In the genomic region with DNA sequence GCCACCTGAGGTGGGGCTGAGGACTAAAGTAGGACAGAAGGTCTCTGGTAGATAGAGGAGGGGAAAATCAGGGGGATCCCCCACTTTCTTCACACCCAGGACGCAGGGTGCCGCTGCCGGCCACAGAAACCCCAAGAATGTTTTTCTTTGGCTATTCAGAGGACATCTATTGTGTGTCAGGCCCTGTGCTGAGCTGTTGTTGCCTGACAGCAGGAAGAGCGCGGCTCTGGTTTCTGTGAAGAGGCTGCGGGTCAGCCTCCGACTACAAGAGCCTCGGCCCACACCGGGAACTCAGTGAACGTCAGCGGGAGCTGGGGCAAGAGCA, we compare ENCODE assay signal across 1 cellular context.
TF ChIP-seq lines count a peak whose summit lies in the region.

No MANE protein-coding gene starts in this region.

TF ChIP-seq in GM12878, 131 proteins besides CTCF, POLR2A, EP300 and RAD21 (continued from another document and continues in another):
- TF ChIP-seq E2F8 (IDR thresholded peaks at IDR 0.05; ENCODE audit: low read depth, partially characterized antibody) (no peak), POLR2AphosphoS5 (IDR thresholded peaks at IDR 0.05; ENCODE audit: low read length) (no peak; the same call in 1 of the 2 replicates), SMAD5 (IDR thresholded peaks at IDR 0.05; ENCODE audit: low read depth) (no peak; the same call in 1 of the 2 replicates), E4F1 (IDR thresholded peaks at IDR 0.05; ENCODE audit: borderline replicate concordance, partially characterized antibody) (no peak), POU2F2 (IDR thresholded peaks at IDR 0.05; ENCODE audit: borderline replicate concordance, low read depth, low read length) (no peak), CBX3 (IDR thresholded peaks at IDR 0.05; ENCODE audit: borderline replicate concordance, low read depth) (no peak), TCF7 (IDR thresholded peaks at IDR 0.05; ENCODE audit: borderline replicate concordance) (no peak), SUPT20H (IDR thresholded peaks at IDR 0.05; ENCODE audit: borderline replicate concordance, control insufficient read depth, low read depth, low read length) (no peak), EED (IDR thresholded peaks at IDR 0.05; ENCODE audit: low read depth) (no peak; the same call in none of the 2 replicates), HDGF (IDR thresholded peaks at IDR 0.05) (peak; percentile 10; the same call in 1 of the 2 replicates), CREB1 (IDR thresholded peaks at IDR 0.05; ENCODE audit: low read depth) (no peak), ATF7 (IDR thresholded peaks at IDR 0.05; ENCODE audit: low read depth) (peak; percentile 60), TCF12 (IDR thresholded peaks at IDR 0.05; ENCODE audit: low read depth, low read length) (peak; percentile 15; the same call in 1 of the 2 replicates), ZNF207 (IDR thresholded peaks at IDR 0.05; ENCODE audit: borderline replicate concordance) (0 out of 2 replicates have a peak, but pooled peaks have one; percentile 66), NFXL1 (IDR thresholded peaks at IDR 0.05; ENCODE audit: borderline replicate concordance) (no peak), BMI1 (IDR thresholded peaks at IDR 0.05; ENCODE audit: borderline replicate concordance) (no peak), LARP7 (IDR thresholded peaks at IDR 0.05) (no peak), MTA3 (IDR thresholded peaks at IDR 0.05; ENCODE audit: borderline replicate concordance, low read length) (no peak; the same call in 1 of the 2 replicates), CHD1 (IDR thresholded peaks at IDR 0.05; ENCODE audit: low read depth, low read length) (no peak), BCL3 (IDR thresholded peaks at IDR 0.05; ENCODE audit: borderline replicate concordance, insufficient read depth, low read depth, low read length, poor library complexity, severe bottlenecking) (peak; percentile 97), ASH2L (IDR thresholded peaks at IDR 0.05; ENCODE audit: borderline replicate concordance, low read depth) (peak; percentile 88; the same call in 1 of the 2 replicates), EZH2 (IDR thresholded peaks at IDR 0.05; ENCODE audit: borderline replicate concordance, control insufficient read depth, low read depth, low read length) (no peak), KDM1A (IDR thresholded peaks at IDR 0.05; ENCODE audit: borderline replicate concordance) (no peak), MAX (IDR thresholded peaks at IDR 0.05; ENCODE audit: low read depth, low read length) (no peak; the same call in 1 of the 2 replicates), ZNF622 (IDR thresholded peaks at IDR 0.05) (no peak), RBBP5 (conservative IDR thresholded peaks at IDR 0.05) (no peak), USF2 (IDR thresholded peaks at IDR 0.05; ENCODE audit: borderline replicate concordance, low read depth, low read length) (no peak), SRF (IDR thresholded peaks at IDR 0.05; ENCODE audit: low read depth in 2 of 2, low read length in 2 of 2) (no peak), BRCA1 (IDR thresholded peaks at IDR 0.05; ENCODE audit: low read depth, low read length) (no peak), PBX3 (IDR thresholded peaks at IDR 0.05; ENCODE audit: insufficient replicate concordance, low read depth, low read length) (no peak), ZBED1 (IDR thresholded peaks at IDR 0.05; ENCODE audit: borderline replicate concordance) (no peak), IRF5 (IDR thresholded peaks at IDR 0.05; ENCODE audit: borderline replicate concordance) (no peak), CREM (IDR thresholded peaks at IDR 0.05; ENCODE audit: low read depth) (peak; percentile 21; the same call in 1 of the 2 replicates), MTA2 (IDR thresholded peaks at IDR 0.05; ENCODE audit: low read depth) (peak; percentile 85)
- TF ChIP-seq, protein P1, sequence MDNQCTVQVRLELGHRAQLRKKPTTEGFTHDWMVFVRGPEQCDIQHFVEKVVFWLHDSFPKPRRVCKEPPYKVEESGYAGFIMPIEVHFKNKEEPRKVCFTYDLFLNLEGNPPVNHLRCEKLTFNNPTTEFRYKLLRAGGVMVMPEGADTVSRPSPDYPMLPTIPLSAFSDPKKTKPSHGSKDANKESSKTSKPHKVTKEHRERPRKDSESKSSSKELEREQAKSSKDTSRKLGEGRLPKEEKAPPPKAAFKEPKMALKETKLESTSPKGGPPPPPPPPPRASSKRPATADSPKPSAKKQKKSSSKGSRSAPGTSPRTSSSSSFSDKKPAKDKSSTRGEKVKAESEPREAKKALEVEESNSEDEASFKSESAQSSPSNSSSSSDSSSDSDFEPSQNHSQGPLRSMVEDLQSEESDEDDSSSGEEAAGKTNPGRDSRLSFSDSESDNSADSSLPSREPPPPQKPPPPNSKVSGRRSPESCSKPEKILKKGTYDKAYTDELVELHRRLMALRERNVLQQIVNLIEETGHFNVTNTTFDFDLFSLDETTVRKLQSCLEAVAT (IDR thresholded peaks at IDR 0.05), result peak; percentile 87
- TF ChIP-seq, protein P2, sequence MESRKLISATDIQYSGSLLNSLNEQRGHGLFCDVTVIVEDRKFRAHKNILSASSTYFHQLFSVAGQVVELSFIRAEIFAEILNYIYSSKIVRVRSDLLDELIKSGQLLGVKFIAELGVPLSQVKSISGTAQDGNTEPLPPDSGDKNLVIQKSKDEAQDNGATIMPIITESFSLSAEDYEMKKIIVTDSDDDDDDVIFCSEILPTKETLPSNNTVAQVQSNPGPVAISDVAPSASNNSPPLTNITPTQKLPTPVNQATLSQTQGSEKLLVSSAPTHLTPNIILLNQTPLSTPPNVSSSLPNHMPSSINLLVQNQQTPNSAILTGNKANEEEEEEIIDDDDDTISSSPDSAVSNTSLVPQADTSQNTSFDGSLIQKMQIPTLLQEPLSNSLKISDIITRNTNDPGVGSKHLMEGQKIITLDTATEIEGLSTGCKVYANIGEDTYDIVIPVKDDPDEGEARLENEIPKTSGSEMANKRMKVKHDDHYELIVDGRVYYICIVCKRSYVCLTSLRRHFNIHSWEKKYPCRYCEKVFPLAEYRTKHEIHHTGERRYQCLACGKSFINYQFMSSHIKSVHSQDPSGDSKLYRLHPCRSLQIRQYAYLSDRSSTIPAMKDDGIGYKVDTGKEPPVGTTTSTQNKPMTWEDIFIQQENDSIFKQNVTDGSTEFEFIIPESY (IDR thresholded peaks at IDR 0.05), result no peak
- TF ChIP-seq, protein P3, sequence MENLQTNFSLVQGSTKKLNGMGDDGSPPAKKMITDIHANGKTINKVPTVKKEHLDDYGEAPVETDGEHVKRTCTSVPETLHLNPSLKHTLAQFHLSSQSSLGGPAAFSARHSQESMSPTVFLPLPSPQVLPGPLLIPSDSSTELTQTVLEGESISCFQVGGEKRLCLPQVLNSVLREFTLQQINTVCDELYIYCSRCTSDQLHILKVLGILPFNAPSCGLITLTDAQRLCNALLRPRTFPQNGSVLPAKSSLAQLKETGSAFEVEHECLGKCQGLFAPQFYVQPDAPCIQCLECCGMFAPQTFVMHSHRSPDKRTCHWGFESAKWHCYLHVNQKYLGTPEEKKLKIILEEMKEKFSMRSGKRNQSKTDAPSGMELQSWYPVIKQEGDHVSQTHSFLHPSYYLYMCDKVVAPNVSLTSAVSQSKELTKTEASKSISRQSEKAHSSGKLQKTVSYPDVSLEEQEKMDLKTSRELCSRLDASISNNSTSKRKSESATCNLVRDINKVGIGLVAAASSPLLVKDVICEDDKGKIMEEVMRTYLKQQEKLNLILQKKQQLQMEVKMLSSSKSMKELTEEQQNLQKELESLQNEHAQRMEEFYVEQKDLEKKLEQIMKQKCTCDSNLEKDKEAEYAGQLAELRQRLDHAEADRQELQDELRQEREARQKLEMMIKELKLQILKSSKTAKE (IDR thresholded peaks at IDR 0.05; ENCODE audit: low read depth, poor library complexity, severe bottlenecking), result peak; percentile 85
- TF ChIP-seq, protein P4, sequence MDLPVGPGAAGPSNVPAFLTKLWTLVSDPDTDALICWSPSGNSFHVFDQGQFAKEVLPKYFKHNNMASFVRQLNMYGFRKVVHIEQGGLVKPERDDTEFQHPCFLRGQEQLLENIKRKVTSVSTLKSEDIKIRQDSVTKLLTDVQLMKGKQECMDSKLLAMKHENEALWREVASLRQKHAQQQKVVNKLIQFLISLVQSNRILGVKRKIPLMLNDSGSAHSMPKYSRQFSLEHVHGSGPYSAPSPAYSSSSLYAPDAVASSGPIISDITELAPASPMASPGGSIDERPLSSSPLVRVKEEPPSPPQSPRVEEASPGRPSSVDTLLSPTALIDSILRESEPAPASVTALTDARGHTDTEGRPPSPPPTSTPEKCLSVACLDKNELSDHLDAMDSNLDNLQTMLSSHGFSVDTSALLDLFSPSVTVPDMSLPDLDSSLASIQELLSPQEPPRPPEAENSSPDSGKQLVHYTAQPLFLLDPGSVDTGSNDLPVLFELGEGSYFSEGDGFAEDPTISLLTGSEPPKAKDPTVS (IDR thresholded peaks at IDR 0.05; ENCODE audit: low read depth, low read length), result no peak
